1 cellular context compared by ENCODE assay signal in genomic region chr5:35194636-35195471, GRCh38.
TF ChIP-seq lines count a peak whose summit lies in the region.

No MANE protein-coding gene starts in this region.

TF ChIP-seq in HepG2, 621 proteins besides CTCF, POLR2A, EP300 and RAD21 (continued from another document and continues in another):
- TF ChIP-seq ZNF670 (CRISPR knock-in tag; IDR thresholded peaks at IDR 0.05; ENCODE audit: borderline replicate concordance) = no peak
- TF ChIP-seq MXD1 (CRISPR knock-in tag; IDR thresholded peaks at IDR 0.05) = no peak
- TF ChIP-seq ATF5 (CRISPR knock-in tag; IDR thresholded peaks at IDR 0.05; ENCODE audit: low read depth) = no peak
- TF ChIP-seq DNMT3B (CRISPR knock-in tag; conservative IDR thresholded peaks at IDR 0.05) = no peak
- 0 out of 2 replicates have a peak, but pooled peaks have one; percentile 10 for TF ChIP-seq NCOA2 (CRISPR knock-in tag; IDR thresholded peaks at IDR 0.05)
- no peak for TF ChIP-seq CCDC6 (CRISPR knock-in tag; IDR thresholded peaks at IDR 0.05)
- no peak for TF ChIP-seq STAT6 (CRISPR knock-in tag; IDR thresholded peaks at IDR 0.05; ENCODE audit: borderline replicate concordance)
- no peak for TF ChIP-seq ZNF747 (CRISPR knock-in tag; IDR thresholded peaks at IDR 0.05; ENCODE audit: borderline replicate concordance)
- no peak for TF ChIP-seq PREB (CRISPR knock-in tag; IDR thresholded peaks at IDR 0.05)
- no peak for TF ChIP-seq REXO4 (CRISPR knock-in tag; IDR thresholded peaks at IDR 0.05; ENCODE audit: borderline replicate concordance)
- TF ChIP-seq PHF20 (CRISPR knock-in tag; IDR thresholded peaks at IDR 0.05) = 0 out of 2 replicates have a peak, but pooled peaks have one; percentile 55
- TF ChIP-seq ZFP1 (CRISPR knock-in tag; IDR thresholded peaks at IDR 0.05) = no peak
- TF ChIP-seq ZBTB42 (CRISPR knock-in tag; IDR thresholded peaks at IDR 0.05) = no peak
- TF ChIP-seq HNF1A (IDR thresholded peaks at IDR 0.05; ENCODE audit: low read depth) = no peak
- TF ChIP-seq HNF1A (CRISPR knock-in tag; IDR thresholded peaks at IDR 0.05; ENCODE audit: borderline replicate concordance) = no peak
- no peak for TF ChIP-seq RBM39 (IDR thresholded peaks at IDR 0.05; ENCODE audit: low read depth, low read length, poor library complexity, severe bottlenecking)
- no peak for TF ChIP-seq ZNF83 (CRISPR knock-in tag; IDR thresholded peaks at IDR 0.05; ENCODE audit: borderline replicate concordance)
- no peak for TF ChIP-seq ZNF382 (CRISPR knock-in tag; IDR thresholded peaks at IDR 0.05; ENCODE audit: borderline replicate concordance)
- no peak for TF ChIP-seq KDM4B (CRISPR knock-in tag; IDR thresholded peaks at IDR 0.05)
- no peak for TF ChIP-seq ZNF660 (CRISPR knock-in tag; IDR thresholded peaks at IDR 0.05; ENCODE audit: borderline replicate concordance, low read depth)
- peak; percentile 30; the same call in 1 of the 2 replicates for TF ChIP-seq KAT2B (IDR thresholded peaks at IDR 0.05; ENCODE audit: borderline replicate concordance, low read depth, low read length)
- 0 out of 2 replicates have a peak, but pooled peaks have one; percentile 18 for TF ChIP-seq PHF8 (CRISPR knock-in tag; IDR thresholded peaks at IDR 0.05)
- no peak for TF ChIP-seq PHF5A (CRISPR knock-in tag; IDR thresholded peaks at IDR 0.05; ENCODE audit: low read depth, unreplicated experiment)
- no peak for TF ChIP-seq ZFP82 (CRISPR knock-in tag; IDR thresholded peaks at IDR 0.05; ENCODE audit: borderline replicate concordance)
- no peak for TF ChIP-seq GABPB1 (CRISPR knock-in tag; IDR thresholded peaks at IDR 0.05)
- no peak for TF ChIP-seq ZBTB40 (IDR thresholded peaks at IDR 0.05)
- TF ChIP-seq ZBTB40 (CRISPR knock-in tag; IDR thresholded peaks at IDR 0.05) = no peak
- TF ChIP-seq PAXIP1 (CRISPR knock-in tag; conservative IDR thresholded peaks at IDR 0.05) = peak; percentile 74
- no peak for TF ChIP-seq ZC3H13 (CRISPR knock-in tag; IDR thresholded peaks at IDR 0.05)
- no peak for TF ChIP-seq ZNF766 (CRISPR knock-in tag; IDR thresholded peaks at IDR 0.05; ENCODE audit: borderline replicate concordance)
- TF ChIP-seq HOMEZ (CRISPR knock-in tag; IDR thresholded peaks at IDR 0.05; ENCODE audit: low read depth) = peak; percentile 52; the same call in 1 of the 2 replicates
- TF ChIP-seq ZNF33B (CRISPR knock-in tag; IDR thresholded peaks at IDR 0.05) = no peak
- no peak for TF ChIP-seq SRSF4 (IDR thresholded peaks at IDR 0.05; ENCODE audit: low read depth, low read length, poor library complexity, severe bottlenecking)
